In the genomic region with DNA sequence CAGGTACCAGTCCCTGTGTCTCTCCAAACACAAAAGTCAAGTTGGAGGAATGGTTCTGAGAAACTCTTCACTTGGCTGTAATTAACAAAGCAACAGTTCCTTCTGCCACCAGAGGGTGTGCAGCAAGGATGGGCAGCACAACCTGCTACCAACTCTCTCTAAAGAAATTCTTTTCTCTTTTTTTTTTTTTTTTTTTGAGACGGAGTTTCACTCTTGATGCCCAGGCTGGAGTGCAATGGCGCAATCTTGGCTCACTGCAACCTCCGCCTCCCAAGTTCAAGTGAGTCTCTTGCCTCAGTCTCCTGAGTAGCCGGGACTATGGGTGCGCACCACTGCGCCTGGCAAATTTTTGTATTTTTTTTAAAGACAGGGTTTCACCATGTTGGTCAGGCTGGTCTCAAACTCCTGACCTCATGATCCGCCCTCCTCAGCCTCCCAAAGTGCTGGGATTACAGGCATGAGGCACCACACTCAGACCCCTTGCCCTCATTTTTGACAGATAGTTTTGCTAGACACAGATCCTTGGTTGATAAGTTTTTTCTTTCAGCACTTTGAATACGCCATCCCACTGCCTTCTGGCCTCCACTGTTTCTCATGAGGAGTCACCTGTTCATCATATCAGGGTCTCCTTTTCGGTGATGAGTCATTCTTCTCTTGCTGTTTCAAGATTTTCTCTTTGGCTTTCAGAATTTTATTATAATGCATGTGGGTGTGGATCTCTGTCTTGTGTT, we compare ENCODE assay signal across 8 cellular contexts. TPM values are rescaled to one million over a fixed set of nuclear protein-coding genes. Genes with fewer than 3 reads are reported as not detected.
A peak's percentile ranks its signal among the peaks of the same experiment; 100 is the strongest.
DNase-seq lines count a peak whose midpoint lies in the region; ATAC-seq and TF ChIP-seq lines count a peak whose summit lies in the region.

No MANE protein-coding gene starts in this region.

- H3K9ac ChIP-seq in BLaER1: no peak overlapping the region

- H3K36me3 Mint-ChIP-seq in WTC11 (peaks cover 6% of the 10 kb centered on the region), glutamatergic neuron (ENCODE audit: unreplicated experiment) (peaks cover 4% of the 10 kb centered on the region)

- H3K27me3 Mint-ChIP-seq in WTC11 (ENCODE audit: low read depth): peaks cover 4% of the 10 kb centered on the region
- H3K27me3 Mint-ChIP-seq in glutamatergic neuron (ENCODE audit: unreplicated experiment): peaks cover 1% of the 10 kb centered on the region

- peak overlapping the region; percentile 82 for H3K4me2 ChIP-seq in BLaER1

- H3K4me1 ChIP-seq in BLaER1: peaks cover 31% of the 10 kb centered on the region

- intact Hi-C loops in left cardiac atrium (cut with DNase I): loop anchor here in 1 of 2 donors (5.0 kb wide), 1 partner anchor 161 kb away; the partner anchor contains the start of gene NVL

- TF ChIP-seq CTCF in WTC11 (IDR thresholded peaks at IDR 0.05) (peak; percentile 22; the same call in 1 of the 2 replicates), glutamatergic neuron (IDR thresholded peaks at IDR 0.05; ENCODE audit: partially characterized antibody, unreplicated experiment) (no peak)

- H3K9me3 ChIP-seq in BLaER1: no peaks in the 10 kb centered on the region

- peaks cover 9% of the 10 kb centered on the region for H3K9me3 Mint-ChIP-seq in WTC11
- H3K9me3 Mint-ChIP-seq in glutamatergic neuron (ENCODE audit: unreplicated experiment): peaks cover 2% of the 10 kb centered on the region

- H3K27ac Mint-ChIP-seq in WTC11: peak overlapping the region; percentile 63; the same call in 1 of the 2 replicates
- no peak overlapping the region for H3K27ac Mint-ChIP-seq in glutamatergic neuron (ENCODE audit: unreplicated experiment)

- H3K4me1 Mint-ChIP-seq in WTC11 (peaks cover 25% of the 10 kb centered on the region), glutamatergic neuron (ENCODE audit: low read depth, unreplicated experiment) (peaks cover 4% of the 10 kb centered on the region)

- no peak overlapping the region for H3K27ac ChIP-seq in BLaER1

- POLR2A ChIA-PET in WTC11 (lab: Charles Lee): no interaction called here

- H3K36me3 ChIP-seq in BLaER1: no peaks in the 10 kb centered on the region

- CTCF ChIA-PET in WTC11 (lab: Charles Lee): interaction anchor here (0.6 to 0.7 kb wide), 2 partner anchors 18 to 144 kb away, joined by 3 to 6 read pairs; no protein-coding TSS in a partner anchor

- ATAC-seq in WTC11 (peak; percentile 62), left cardiac atrium (peak; percentile 6 to 45), HG03097 (IDR thresholded peaks at IDR 0.05; ENCODE audit: low FRiP score, unreplicated experiment) (no peak)

- DNase-seq in HPDE6-E6E7 (ENCODE audit: extremely low spot score) (peak; percentile 27), WTC11 (ENCODE audit: low spot score) (peak; percentile 30), left cardiac atrium (no peak), glutamatergic neuron (no peak), NCI-H82 treated with DMSO at 0.1 percent for 48 hours (lab: John Stamatoyannopoulos, UW; ENCODE audit: unreplicated experiment) (no peak), NCI-H748 treated with DMSO at 0.1 percent for 48 hours (lab: John Stamatoyannopoulos, UW) (no peak)

- H3K4me3 ChIP-seq in BLaER1: no peak overlapping the region

- H3K4me3 Mint-ChIP-seq in WTC11 (no peak overlapping the region), glutamatergic neuron (ENCODE audit: unreplicated experiment) (no peak overlapping the region)

- H3K27me3 ChIP-seq in BLaER1: 0 out of 2 replicates have a peak, but pooled peaks cover 4% of the 10 kb centered on the region

- no peaks in the 10 kb centered on the region for H4K20me1 ChIP-seq in BLaER1

TF ChIP-seq in WTC11, 78 proteins besides CTCF, POLR2A, EP300 and RAD21:
- TF ChIP-seq, protein P1, sequence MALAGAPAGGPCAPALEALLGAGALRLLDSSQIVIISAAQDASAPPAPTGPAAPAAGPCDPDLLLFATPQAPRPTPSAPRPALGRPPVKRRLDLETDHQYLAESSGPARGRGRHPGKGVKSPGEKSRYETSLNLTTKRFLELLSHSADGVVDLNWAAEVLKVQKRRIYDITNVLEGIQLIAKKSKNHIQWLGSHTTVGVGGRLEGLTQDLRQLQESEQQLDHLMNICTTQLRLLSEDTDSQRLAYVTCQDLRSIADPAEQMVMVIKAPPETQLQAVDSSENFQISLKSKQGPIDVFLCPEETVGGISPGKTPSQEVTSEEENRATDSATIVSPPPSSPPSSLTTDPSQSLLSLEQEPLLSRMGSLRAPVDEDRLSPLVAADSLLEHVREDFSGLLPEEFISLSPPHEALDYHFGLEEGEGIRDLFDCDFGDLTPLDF (CRISPR knock-in tag; IDR thresholded peaks at IDR 0.05): no peak
- TF ChIP-seq ZNF317 (CRISPR knock-in tag; IDR thresholded peaks at IDR 0.05; ENCODE audit: borderline replicate concordance, low read depth): peak; percentile 98

RNA-seq across cellular contexts. Expression of gene DEGS1, which starts 12.1 kb away (rescaled TPM):
- 30.2 to 31.6 TPM (median 30.7 TPM) in 3 replicates for total RNA-seq in WTC11 (2021)
- total RNA-seq in left cardiac atrium: 10 to 100 TPM; 59.2 to 64.9 TPM
- 60.0 TPM for total RNA-seq in glutamatergic neuron (ENCODE audit: unreplicated experiment)

RNA-seq across cellular contexts. Expression of gene FBXO28, which starts 57.0 kb away (rescaled TPM):
- total RNA-seq in WTC11 (2021): 32.8 to 36.8 TPM (median 34.1 TPM) in 3 replicates
- total RNA-seq in left cardiac atrium: 10 to 100 TPM; 17.3 to 20.1 TPM
- 29.4 TPM for total RNA-seq in glutamatergic neuron (ENCODE audit: unreplicated experiment)

Comparison
In these comparisons a context has a peak if more than half of its experiments do, and no peak if none do; other contexts are left out.
1. DNase-seq: peak in HPDE6-E6E7 (single experiment) and WTC11 (single experiment); none in left cardiac atrium (single experiment), glutamatergic neuron (single experiment), NCI-H82 treated with DMSO at 0.1 percent for 48 hours (single experiment) and NCI-H748 treated with DMSO at 0.1 percent for 48 hours (single experiment).